Comparison of ENCODE assay signal across 21 cellular contexts in genomic region chr18:41639218-41639617, GRCh38.
DNase-seq lines count a peak whose midpoint lies in the region; ATAC-seq, FAIRE-seq and TF ChIP-seq lines count a peak whose summit lies in the region.
"Had no signal": no experiment of that assay in that cellular context is flagged by ENCODE, and none has a peak within 500 bp of the region (broad histone marks: within the 10 kb centered on the region; RNA-seq: fewer than 3 reads in every experiment).

No MANE protein-coding gene starts in this region.

- POLR2A ChIA-PET in HepG2 (lab: Yijun Ruan, JAX) (no interaction called here), WTC11 (lab: Charles Lee) (no interaction called here)

- H3K4me3 ChIP-seq in HepG2 (replicated peaks in 1 of 3; ENCODE audit: insufficient read depth in 1 of 3, low read depth in 2 of 3, low read length in 3 of 3) (no peak overlapping the region), right lobe of liver (no peak overlapping the region), breast epithelium (no peak overlapping the region)
- H3K4me3 ChIP-seq: A549, BLaER1 had no signal

- no peak overlapping the region for H3K27ac Mint-ChIP-seq in WTC11
- H3K27ac Mint-ChIP-seq: CD14-positive monocyte; CD4-positive, alpha-beta memory T cell; CD4-positive, CD25-positive, alpha-beta regulatory T cell had no signal

- CTCF ChIA-PET in HepG2 (lab: Yijun Ruan, JAX; ENCODE audit: low intra/inter-chr PET ratio, low total read pairs) (no interaction called here), WTC11 (lab: Charles Lee) (no interaction called here)

- H3K36me3 Mint-ChIP-seq in WTC11: peaks cover 3% of the 10 kb centered on the region; the same call in 1 of the 2 replicates
- H3K36me3 Mint-ChIP-seq: CD14-positive monocyte; CD4-positive, alpha-beta memory T cell; CD4-positive, CD25-positive, alpha-beta regulatory T cell had no signal

- no peak overlapping the region for H3K9ac ChIP-seq in HepG2 (ENCODE audit: insufficient read depth, low read depth, low read length)
- H3K9ac ChIP-seq: BLaER1 had no signal

- intact Hi-C loops in HepG2 (cut with micrococcal nuclease; ENCODE audit: unreplicated experiment): no loop called here
- intact Hi-C loops in right lobe of liver (cut with DNase I): no loop called here
- intact Hi-C loops in breast epithelium (cut with DNase I; ENCODE audit: low total_unique reads): no loop called here

- H3K27me3 ChIP-seq in HepG2 (ENCODE audit: control insufficient read depth in 1 of 2, insufficient read depth in 2 of 2, low read length in 2 of 2) (no peaks in the 10 kb centered on the region), right lobe of liver (no peaks in the 10 kb centered on the region), breast epithelium (no peaks in the 10 kb centered on the region)
- H3K27me3 ChIP-seq: BE2C, BLaER1 had no signal

- TF ChIP-seq RAD21 in HepG2 (CRISPR knock-in tag; IDR thresholded peaks at IDR 0.05): no peak

- in situ Hi-C loops in HepG2 (cut with HindIII; ENCODE audit: extremely low pct_ligation_motif_present, low pct_unique_long_range_greater_than_20kb): no loop called here

- TF ChIP-seq EP300 in HepG2 (IDR thresholded peaks at IDR 0.05; ENCODE audit: low read depth in 2 of 2, low read length in 2 of 2) (no peak), HepG2 (CRISPR knock-in tag; IDR thresholded peaks at IDR 0.05; ENCODE audit: borderline replicate concordance) (no peak)

- ATAC-seq in HepG2 (no peak), right lobe of liver (no peak), WTC11 (no peak), HG02623 (IDR thresholded peaks at IDR 0.05; ENCODE audit: unreplicated experiment) (no peak)
- ATAC-seq: A549 had no signal

- BruUV-seq in HepG2 (replicated peaks; lab: Mats Ljungman, UMichigan): no TSS peak

- no peaks in the 10 kb centered on the region for H3K79me2 ChIP-seq in HepG2 (ENCODE audit: insufficient read depth, low read length)

- H3K9me3 Mint-ChIP-seq in WTC11: peaks cover 3% of the 10 kb centered on the region; the same call in 1 of the 2 replicates

- H3K9me3 ChIP-seq in HepG2 (ENCODE audit: low read length) (no peaks in the 10 kb centered on the region), right lobe of liver (no peaks in the 10 kb centered on the region), breast epithelium (no peaks in the 10 kb centered on the region)
- H3K9me3 ChIP-seq: A549, BE2C, BLaER1, Caco-2 had no signal

- H3K4me1 Mint-ChIP-seq in WTC11: no peaks in the 10 kb centered on the region
- H3K4me1 Mint-ChIP-seq: CD14-positive monocyte; CD4-positive, alpha-beta memory T cell; CD4-positive, CD25-positive, alpha-beta regulatory T cell had no signal

- no peak overlapping the region for H3K4me3 Mint-ChIP-seq in WTC11
- H3K4me3 Mint-ChIP-seq: CD14-positive monocyte; CD4-positive, alpha-beta memory T cell; CD4-positive, CD25-positive, alpha-beta regulatory T cell had no signal

- H3K36me3 ChIP-seq in HepG2 (replicated peaks in 1 of 2; ENCODE audit: control insufficient read depth in 1 of 2, insufficient read depth in 2 of 2, low read length in 2 of 2): no peaks in the 10 kb centered on the region
- no peaks in the 10 kb centered on the region for H3K36me3 ChIP-seq in right lobe of liver
- no peaks in the 10 kb centered on the region for H3K36me3 ChIP-seq in breast epithelium
- H3K36me3 ChIP-seq: BE2C, BLaER1 had no signal

- no peak for TF ChIP-seq CTCF in HepG2 (CRISPR knock-in tag; IDR thresholded peaks at IDR 0.05)
- TF ChIP-seq CTCF in right lobe of liver (IDR thresholded peaks at IDR 0.05): no peak
- TF ChIP-seq CTCF in WTC11 (IDR thresholded peaks at IDR 0.05): no peak
- TF ChIP-seq CTCF in breast epithelium (IDR thresholded peaks at IDR 0.05): no peak

- DNase-seq in HepG2 (ENCODE audit: low spot score) (no peak), right lobe of liver (no peak), WTC11 (ENCODE audit: low spot score) (no peak), breast epithelium (ENCODE audit: low spot score in 2 of 2) (no peak)
- DNase-seq: AML-193; BE2C; C1 segment of cervical spinal cord; Caco-2; Calu3; CD4-positive, alpha-beta memory T cell; CD4-positive, CD25-positive, alpha-beta regulatory T cell; DMS79 treated with DMSO at 0.1 percent for 48 hours; GF-D8 had no signal

- no peaks in the 10 kb centered on the region for H4K20me1 ChIP-seq in HepG2 (ENCODE audit: insufficient read depth, low read length)
- H4K20me1 ChIP-seq: BLaER1 had no signal

- H3K27me3 Mint-ChIP-seq in WTC11 (ENCODE audit: low read depth): peaks cover 2% of the 10 kb centered on the region
- H3K27me3 Mint-ChIP-seq: CD4-positive, alpha-beta memory T cell; CD4-positive, CD25-positive, alpha-beta regulatory T cell had no signal

- H2AFZ ChIP-seq in HepG2 (ENCODE audit: low read length): no peak overlapping the region

- H3K27ac ChIP-seq in HepG2 (ENCODE audit: extremely low read length, insufficient read depth, low read length): no peak overlapping the region
- no peak overlapping the region for H3K27ac ChIP-seq in right lobe of liver
- H3K27ac ChIP-seq in breast epithelium: no peak overlapping the region
- H3K27ac ChIP-seq: 22Rv1, A549, BLaER1 had no signal

- no peak overlapping the region for H3K4me2 ChIP-seq in HepG2 (ENCODE audit: low read depth, low read length)
- H3K4me2 ChIP-seq: A549, BLaER1 had no signal

- no peak for FAIRE-seq in HepG2 (lab: Jason Lieb, UNC)
- FAIRE-seq: A549, G401.6, GM12891, GM19239 had no signal

- H3K4me1 ChIP-seq in HepG2 (ENCODE audit: insufficient read depth, low read length) (no peaks in the 10 kb centered on the region), right lobe of liver (no peaks in the 10 kb centered on the region), breast epithelium (no peaks in the 10 kb centered on the region)
- H3K4me1 ChIP-seq: A549, BE2C, BLaER1, Caco-2 had no signal

- no peak for TF ChIP-seq POLR2A in HepG2 (IDR thresholded peaks at IDR 0.05; ENCODE audit: insufficient read depth in 1 of 2, low read depth in 2 of 2, low read length in 2 of 2)
- TF ChIP-seq POLR2A in right lobe of liver (IDR thresholded peaks at IDR 0.05): no peak
- no peak for TF ChIP-seq POLR2A in breast epithelium (IDR thresholded peaks at IDR 0.05)

TF ChIP-seq in HepG2, 621 proteins besides CTCF, POLR2A, EP300 and RAD21:
- TF ChIP-seq CBFB (CRISPR knock-in tag; IDR thresholded peaks at IDR 0.05) (no peak), HNRNPK (IDR thresholded peaks at IDR 0.05; ENCODE audit: low read depth, low read length, poor library complexity, severe bottlenecking) (peak; percentile 39)

TF ChIP-seq in WTC11, 78 proteins besides CTCF, POLR2A, EP300 and RAD21:
- TF ChIP-seq JUN (CRISPR knock-in tag; IDR thresholded peaks at IDR 0.05): no peak
- 0 out of 2 replicates have a peak, but pooled peaks have one; percentile 75 for TF ChIP-seq ZNF512 (CRISPR knock-in tag; IDR thresholded peaks at IDR 0.05; ENCODE audit: borderline replicate concordance)
TF ChIP-seq in WTC11: peak in this region for 1.

Comparison
In these comparisons a context has a peak if more than half of its experiments do, and no peak if none do; other contexts are left out.
1. Of the 50 proteins assayed by ChIP-seq in both HepG2 and WTC11: peak only in HepG2: none; only in WTC11: ZNF512; in both: none; in neither: 49.